Comparison of ENCODE assay signal across 24 cellular contexts in genomic region chr16:57563487-57563750, GRCh38. TPM values are rescaled to one million over a fixed set of nuclear protein-coding genes. Genes with fewer than 3 reads are reported as not detected.
"Had no signal": no experiment of that assay in that cellular context is flagged by ENCODE, and none has a peak within 500 bp of the region (broad histone marks: within the 10 kb centered on the region; RNA-seq: fewer than 3 reads in every experiment).

No MANE protein-coding gene starts in this region.

- FAIRE-seq: TTC549 had no signal

- H3K4me3 Mint-ChIP-seq: activated B cell treated with CpG ODN at 0.5 μM for 24 hours; activated CD4-positive, alpha-beta memory T cell treated with anti-CD3 and anti-CD28 coated beads for 36 hours; activated CD4-positive, alpha-beta T cell treated with anti-CD3 and anti-CD28 coated beads, Interleukin-2, amount 10 ng/mL, durations not matched to agents 24 days and 14 days; activated naive CD8-positive, alpha-beta T cell treated with anti-CD3 and anti-CD28 coated beads, Interleukin-2, amount 10 ng/mL, durations not matched to agents 7 days and 5 days; activated T-cell treated with anti-CD3 and anti-CD28 coated beads, Interleukin-2, amount 50 U/mL, for 72 hours; T-cell had no signal

- H3K36me3 ChIP-seq: adrenal gland had no signal

- H3K27me3 Mint-ChIP-seq: activated B cell treated with CpG ODN at 0.5 μM for 24 hours; activated CD4-positive, alpha-beta memory T cell treated with anti-CD3 and anti-CD28 coated beads for 36 hours; activated CD4-positive, alpha-beta T cell treated with anti-CD3 and anti-CD28 coated beads, Interleukin-2, amount 10 ng/mL, durations not matched to agents 24 days and 14 days had no signal

- H3K27me3 ChIP-seq: adrenal gland had no signal

- DNase-seq: activated B cell treated with CpG ODN at 0.5 μM for 24 hours; activated CD4-positive, alpha-beta memory T cell treated with anti-CD3 and anti-CD28 coated beads for 36 hours; activated CD4-positive, alpha-beta T cell treated with anti-CD3 and anti-CD28 coated beads for 1 hour; activated CD4-positive, alpha-beta T cell treated with anti-CD3 and anti-CD28 coated beads, Interleukin-2, amount 10 ng/mL, durations not matched to agents 24 days and 14 days; activated naive CD4-positive, alpha-beta T cell treated with anti-CD3 and anti-CD28 coated beads, Interleukin-2, amount 50 U/mL, for 16 hours; activated naive CD8-positive, alpha-beta T cell treated with anti-CD3 and anti-CD28 coated beads, Interleukin-2, amount 10 ng/mL, durations not matched to agents 7 days and 5 days; activated T-cell treated with anti-CD3 and anti-CD28 coated beads, Interleukin-2, amount 50 U/mL, for 72 hours; adrenal gland; anterior cingulate cortex; Kasumi-1; NCI-H1048; NCI-H146; NCI-H187 treated with DMSO at 0.1 percent for 48 hours; NCI-H2081 treated with DMSO at 0.1 percent for 48 hours; NCI-H446; NCI-H524; PC-3; T-cell; T-helper 2 cell; T1000 had no signal

- H3K4me1 Mint-ChIP-seq: activated naive CD8-positive, alpha-beta T cell treated with anti-CD3 and anti-CD28 coated beads, Interleukin-2, amount 10 ng/mL, durations not matched to agents 7 days and 5 days had no signal

- H3K9me3 ChIP-seq: adrenal gland had no signal

- ATAC-seq: activated T-cell treated with anti-CD3 and anti-CD28 coated beads, Interleukin-2, amount 50 U/mL, for 72 hours; PC-3; T-cell had no signal

- H3K27ac ChIP-seq: adrenal gland, SK-N-MC had no signal

- H3K4me3 ChIP-seq: adrenal gland, SK-N-MC had no signal

- H3K27ac Mint-ChIP-seq: activated B cell treated with CpG ODN at 0.5 μM for 24 hours; activated CD4-positive, alpha-beta memory T cell treated with anti-CD3 and anti-CD28 coated beads for 36 hours; activated CD4-positive, alpha-beta T cell treated with anti-CD3 and anti-CD28 coated beads, Interleukin-2, amount 10 ng/mL, durations not matched to agents 24 days and 14 days; activated naive CD8-positive, alpha-beta T cell treated with anti-CD3 and anti-CD28 coated beads, Interleukin-2, amount 10 ng/mL, durations not matched to agents 7 days and 5 days; activated T-cell treated with anti-CD3 and anti-CD28 coated beads, Interleukin-2, amount 50 U/mL, for 72 hours; activated T-helper 2 cell treated with anti-CD3 and anti-CD28 coated beads, Interferon-gamma antibody, Interleukin-2, Interleukin-4, amounts not matched to agents 10 μg/mL and 5 μg/mL and 100 μg/mL, durations not matched to agents 14 hours and 24 hours and 36 hours; T-cell had no signal

- H3K4me1 ChIP-seq: adrenal gland had no signal

RNA-seq across cellular contexts. Expression of gene ADGRG5, which starts 21.0 kb away (rescaled TPM):
- total RNA-seq: chondrocyte, PC-3 had no signal
